In genomic region chr20:18267815-18268214, GRCh38 we compare ENCODE assay signal across 26 cellular contexts. TPM values are rescaled to one million over a fixed set of nuclear protein-coding genes. Genes with fewer than 3 reads are reported as not detected.
A peak's percentile ranks its signal among the peaks of the same experiment; 100 is the strongest.
DNase-seq lines count a peak whose midpoint lies in the region; ATAC-seq, FAIRE-seq and TF ChIP-seq lines count a peak whose summit lies in the region.
"Had no signal": no experiment of that assay in that cellular context is flagged by ENCODE, and none has a peak within 500 bp of the region (broad histone marks: within the 10 kb centered on the region; RNA-seq: fewer than 3 reads in every experiment).

No MANE protein-coding gene starts in this region.

- H3K4me1 ChIP-seq in K562 (replicated peaks in 1 of 2; ENCODE audit: control insufficient read depth in 2 of 2, insufficient read depth in 2 of 2, low read length in 2 of 2): no peaks in the 10 kb centered on the region
- H3K4me1 ChIP-seq in tibial artery: no peaks in the 10 kb centered on the region
- H3K4me1 ChIP-seq: right atrium auricular region, uterus had no signal

- POLR2A ChIA-PET in K562 (lab: Yijun Ruan, JAX): no interaction called here

- no peaks in the 10 kb centered on the region for H3K36me3 Mint-ChIP-seq in Calu3 (ENCODE audit: insufficient read depth, unreplicated experiment)
- H3K36me3 Mint-ChIP-seq: memory B cell had no signal

- TF ChIP-seq POLR2A in K562 (conservative IDR thresholded peaks at IDR 0.05): no peak

- H4K20me1 ChIP-seq in K562 (replicated peaks; ENCODE audit: control insufficient read depth, insufficient read depth, low read length): no peaks in the 10 kb centered on the region

- no peaks in the 10 kb centered on the region for H3K9me3 Mint-ChIP-seq in Calu3 (ENCODE audit: low read depth, unreplicated experiment)
- H3K9me3 Mint-ChIP-seq: activated CD4-positive, alpha-beta T cell treated with anti-CD3 and anti-CD28 coated beads, Interleukin-2, amount 10 ng/mL, durations not matched to agents 7 days and 5 days; activated naive CD4-positive, alpha-beta T cell treated with anti-CD3 and anti-CD28 coated beads for 36 hours; H9; memory B cell; T-helper 2 cell treated with Interferon-gamma antibody and Interleukin-4, amounts not matched to agents 5 μg/mL and 100 μg/mL, for 36 hours had no signal

- peak; percentile 77 for DNase-seq in NCI-H748 (lab: John Stamatoyannopoulos, UW; ENCODE audit: unreplicated experiment)
- no peak for DNase-seq in NCI-H748 treated with DMSO at 0.1 percent for 48 hours (lab: John Stamatoyannopoulos, UW)
- DNase-seq in K562 (ENCODE audit: extremely low read depth in 1 of 4, low spot score in 3 of 4): no peak
- DNase-seq in iPS-NIHi11 (ENCODE audit: low spot score): peak; percentile 33
- peak; percentile 69 for DNase-seq in retina
- no peak for DNase-seq in tibial artery
- DNase-seq in Calu3: no peak
- DNase-seq: activated CD4-positive, alpha-beta T cell treated with anti-CD3 and anti-CD28 coated beads, Interleukin-2, amount 10 ng/mL, durations not matched to agents 7 days and 5 days; activated naive CD4-positive, alpha-beta T cell treated with anti-CD3 and anti-CD28 coated beads for 36 hours; activated T-cell treated with anti-CD3 and anti-CD28 coated beads, Interleukin-2, amount 50 U/mL, for 48 hours; DMS79; H9; KG1; left colon; MM.1S; NCI-H1436 treated with DMSO at 0.1 percent for 48 hours; NCI-H774; stimulated activated CD4-positive, alpha-beta T cell treated with anti-CD3 and anti-CD28 coated beads, Interleukin-4, amount 100 ng/mL, for 4 hours; stimulated activated naive CD4-positive, alpha-beta T cell; uterus had no signal

- no peak overlapping the region for H3K27ac Mint-ChIP-seq in Calu3 (ENCODE audit: unreplicated experiment)
- H3K27ac Mint-ChIP-seq: activated CD4-positive, alpha-beta T cell treated with anti-CD3 and anti-CD28 coated beads, Interleukin-2, amount 10 ng/mL, durations not matched to agents 7 days and 5 days; activated naive CD4-positive, alpha-beta T cell treated with anti-CD3 and anti-CD28 coated beads for 36 hours; B cell; H9; memory B cell; T-helper 2 cell treated with Interferon-gamma antibody and Interleukin-4, amounts not matched to agents 5 μg/mL and 100 μg/mL, for 36 hours had no signal

- no peaks in the 10 kb centered on the region for H3K4me1 Mint-ChIP-seq in Calu3 (ENCODE audit: low read depth, unreplicated experiment)
- H3K4me1 Mint-ChIP-seq: activated CD4-positive, alpha-beta T cell treated with anti-CD3 and anti-CD28 coated beads, Interleukin-2, amount 10 ng/mL, durations not matched to agents 7 days and 5 days; B cell had no signal

- in situ Hi-C loops in K562 (cut with MboI): no loop called here

- no peaks in the 10 kb centered on the region for H3K9me3 ChIP-seq in K562 (replicated peaks; ENCODE audit: control insufficient read depth, insufficient read depth, low read depth, low read length)
- no peaks in the 10 kb centered on the region for H3K9me3 ChIP-seq in tibial artery
- H3K9me3 ChIP-seq: right atrium auricular region, uterus had no signal

- no peaks in the 10 kb centered on the region for H3K9me1 ChIP-seq in K562 (ENCODE audit: control insufficient read depth, insufficient read depth, low read length)

- no peaks in the 10 kb centered on the region for H3K27me3 Mint-ChIP-seq in Calu3 (ENCODE audit: unreplicated experiment)

- TF ChIP-seq CTCF in K562 (IDR thresholded peaks at IDR 0.05 in 2 of 3, conservative IDR thresholded peaks at IDR 0.05 in 1 of 3; ENCODE audit: insufficient read depth in 2 of 3, low read depth in 1 of 3, low read length in 3 of 3): no peak
- TF ChIP-seq CTCF in tibial artery (IDR thresholded peaks at IDR 0.05): no peak
- TF ChIP-seq CTCF in Calu3 (IDR thresholded peaks at IDR 0.05; ENCODE audit: unreplicated experiment): no peak

- H3K9ac ChIP-seq in K562 (ENCODE audit: insufficient read depth in 1 of 2, low read depth in 2 of 2, low read length in 2 of 2): no peak overlapping the region

- no peak overlapping the region for H3K4me2 ChIP-seq in K562 (ENCODE audit: insufficient read depth, low read length)

- intact Hi-C loops in K562 (cut with micrococcal nuclease): no loop called here
- intact Hi-C loops in tibial artery (cut with DNase I; ENCODE audit: low total_unique reads): no loop called here
- intact Hi-C loops in Calu3 (cut with micrococcal nuclease; ENCODE audit: unreplicated experiment): no loop called here

- no peak for FAIRE-seq in K562 (lab: Jason Lieb, UNC)

- WGBS in K562 (ENCODE audit: insufficient coverage, low coverage, missing lambda C conversion rate): 6% methylated on average over 6 of the region's 7 CpGs

- H3K27ac ChIP-seq in K562 (ENCODE audit: extremely low read depth, low read depth, low read length): no peak overlapping the region
- no peak overlapping the region for H3K27ac ChIP-seq in tibial artery
- H3K27ac ChIP-seq: right atrium auricular region, uterus, VCaP had no signal

- no peak overlapping the region for H3K4me3 ChIP-seq in K562
- no peak overlapping the region for H3K4me3 ChIP-seq in tibial artery
- H3K4me3 ChIP-seq: right atrium auricular region, uterus had no signal

- H2AFZ ChIP-seq in K562 (ENCODE audit: low read depth, low read length): no peak overlapping the region

- H3K36me3 ChIP-seq in K562 (ENCODE audit: control insufficient read depth, insufficient read depth, low read length) (no peaks in the 10 kb centered on the region), tibial artery (no peaks in the 10 kb centered on the region)
- H3K36me3 ChIP-seq: right atrium auricular region, uterus had no signal

- peaks cover 0 to 12% of the 10 kb centered on the region in 2 experiments; a peak in 3 of 5 replicates for H3K27me3 ChIP-seq in K562 (ENCODE audit: control insufficient read depth in 2 of 2, insufficient read depth in 2 of 2, low read length in 2 of 2)
- H3K27me3 ChIP-seq in tibial artery: peaks cover 0 to 7% of the 10 kb centered on the region in 2 donors
- H3K27me3 ChIP-seq: right atrium auricular region, uterus had no signal

- TF ChIP-seq RAD21 in K562 (CRISPR knock-in tag; conservative IDR thresholded peaks at IDR 0.05 in 1 of 2, IDR thresholded peaks at IDR 0.05 in 1 of 2): no peak

- no peak for TF ChIP-seq EP300 in K562 (IDR thresholded peaks at IDR 0.05; ENCODE audit: low read length)

- H3K4me3 Mint-ChIP-seq in Calu3 (ENCODE audit: low read depth, unreplicated experiment): no peak overlapping the region
- H3K4me3 Mint-ChIP-seq: activated CD4-positive, alpha-beta T cell treated with anti-CD3 and anti-CD28 coated beads, Interleukin-2, amount 10 ng/mL, durations not matched to agents 7 days and 5 days; activated naive CD4-positive, alpha-beta T cell treated with anti-CD3 and anti-CD28 coated beads for 36 hours; B cell; H9; memory B cell; T-helper 2 cell treated with Interferon-gamma antibody and Interleukin-4, amounts not matched to agents 5 μg/mL and 100 μg/mL, for 36 hours had no signal

- no TSS peak for BruUV-seq in K562 (replicated peaks; lab: Mats Ljungman, UMichigan)
- no TSS peak for BruUV-seq in Calu3 (replicated peaks; lab: Mats Ljungman, UMichigan)

- H3K79me2 ChIP-seq in K562 (ENCODE audit: control insufficient read depth, insufficient read depth, low read length): no peaks in the 10 kb centered on the region

- ATAC-seq in K562 (no peak), GM19452 (IDR thresholded peaks at IDR 0.05; ENCODE audit: unreplicated experiment) (no peak)
- ATAC-seq: left colon had no signal

- CTCF ChIA-PET in K562 (lab: Yijun Ruan, JAX; ENCODE audit: low intra/inter-chr PET ratio) (no interaction called here), Calu3 (lab: Charles Lee) (no interaction called here)

TF ChIP-seq in K562, 482 proteins besides CTCF, POLR2A, EP300 and RAD21:
- TF ChIP-seq NR1H2 (CRISPR knock-in tag; IDR thresholded peaks at IDR 0.05) (no peak), RFX1 (IDR thresholded peaks at IDR 0.05) (peak; percentile 13; the same call in 1 of the 2 replicates), HSF4 (CRISPR knock-in tag; IDR thresholded peaks at IDR 0.05; ENCODE audit: borderline replicate concordance) (no peak), NUFIP1 (IDR thresholded peaks at IDR 0.05; ENCODE audit: partially characterized antibody) (no peak), PHB2 (IDR thresholded peaks at IDR 0.05; ENCODE audit: low read depth) (no peak), MNT (conservative IDR thresholded peaks at IDR 0.05) (no peak), BDP1 (IDR thresholded peaks at IDR 0.05; ENCODE audit: insufficient read depth, insufficient read length) (no peak)

RNA-seq across cellular contexts. Expression of gene ZNF133, which starts 20.5 kb away (rescaled TPM):
- total RNA-seq in K562 (2011; cell fraction: chromatin; rRNA removed; ENCODE audit: low replicate concordance): 12.9 and 15.4 TPM in 2 replicates
- 7.0 and 9.7 TPM in 2 replicates for total RNA-seq in K562 (2011; cell fraction: nucleolus; rRNA removed)
- total RNA-seq in K562 (2011; cell fraction: nucleoplasm; rRNA removed): 6.6 and 9.9 TPM in 2 replicates
- 4.4 TPM in 2 replicates for total RNA-seq in K562 (2014; rRNA removed)
- 4.9 and 5.2 TPM in 2 replicates for total RNA-seq in K562 (2014; rRNA removed; fragmentation: Illumina TruSeq; extraction: Trizol)
- 3.8 and 5.7 TPM in 2 replicates for total RNA-seq in K562 (2015; rRNA removed; fragmentation: Illumina TruSeq; extraction: Trizol)
- 3.7 and 5.1 TPM in 2 replicates for total RNA-seq in K562 (2021)
- 6.5 and 7.1 TPM in 2 replicates for polyA plus RNA-seq in K562 (2011; rRNA removed)
- polyA plus RNA-seq in K562 (2011; cell fraction: cytosol; rRNA removed): 6.0 and 6.3 TPM in 2 replicates
- polyA plus RNA-seq in K562 (2011; cell fraction: nucleus; rRNA removed): 21.9 and 28.6 TPM in 2 replicates
- 3.4 and 5.5 TPM in 2 replicates for polyA plus RNA-seq in K562 (2012)
- 4.1 and 5.1 TPM in 2 replicates for polyA plus RNA-seq in K562 (2014; fragmentation: Illumina TruSeq; extraction: Trizol)
- 1 to 10 TPM; 1.1 to 3.5 TPM for polyA plus RNA-seq in K562 (2014; fragmentation: Nextera tagmentation; extraction: Ambion mirVana)
- polyA plus RNA-seq in K562 (2014; rRNA removed): 3.3 and 3.4 TPM in 2 replicates
- polyA minus RNA-seq in K562 (2011; rRNA and poly(A)+ RNA removed): 9.4 and 10.3 TPM in 2 replicates
- 1.6 and 3.1 TPM in 2 replicates for polyA minus RNA-seq in K562 (2011; cell fraction: cytosol; rRNA and poly(A)+ RNA removed)
- polyA minus RNA-seq in K562 (2011; cell fraction: nucleus; rRNA and poly(A)+ RNA removed): 8.2 and 10.1 TPM in 2 replicates
- total RNA-seq in Calu3 (2022): 4.6 and 5.0 TPM in 2 replicates

Comparison
In these comparisons a context has a peak if more than half of its experiments do, and no peak if none do; other contexts are left out.
1. DNase-seq: peak in NCI-H748 (single experiment), iPS-NIHi11 (single experiment) and retina (single experiment); none in NCI-H748 treated with DMSO at 0.1 percent for 48 hours (single experiment), K562 (0 of 4), tibial artery (0 of 2) and Calu3 (single experiment).